Comparison of ENCODE assay signal across 18 cellular contexts in the genomic region with DNA sequence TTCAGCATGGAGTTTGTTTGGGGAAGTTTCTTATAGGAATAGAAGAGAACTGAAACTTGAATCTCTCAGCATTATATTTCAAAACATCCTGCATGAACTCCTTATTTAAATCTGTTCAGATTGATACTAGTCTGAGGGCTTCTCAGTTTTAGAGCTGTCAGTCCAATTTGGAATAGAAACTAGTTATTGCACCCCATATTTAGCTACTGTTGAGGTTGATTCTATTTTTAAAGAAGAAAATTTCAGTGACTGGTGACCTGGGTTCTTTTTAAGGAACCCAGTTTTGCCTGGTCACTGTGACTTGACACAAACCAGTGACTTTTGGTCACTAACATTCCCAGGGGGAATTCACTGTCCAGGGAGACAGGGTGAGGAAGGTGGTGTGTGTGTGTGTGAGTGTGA.
DNase-seq lines count a peak whose midpoint lies in the region; ATAC-seq and TF ChIP-seq lines count a peak whose summit lies in the region.
"Had no signal": no experiment of that assay in that cellular context is flagged by ENCODE, and none has a peak within 500 bp of the region (broad histone marks: within the 10 kb centered on the region; RNA-seq: fewer than 3 reads in every experiment).

No MANE protein-coding gene starts in this region.

- no peak overlapping the region for H3K4me3 ChIP-seq in upper lobe of left lung
- H3K4me3 ChIP-seq: mucosa of descending colon, pancreas had no signal

- no peak overlapping the region for H3K27ac ChIP-seq in upper lobe of left lung
- H3K27ac ChIP-seq: pancreas had no signal

- H3K4me1 ChIP-seq in upper lobe of left lung = peaks cover 0 to 4% (median 0%) of the 10 kb centered on the region in 4 donors
- H3K4me1 ChIP-seq: pancreas had no signal

- TF ChIP-seq EP300 in upper lobe of left lung (IDR thresholded peaks at IDR 0.05) = no peak

- H3K27me3 Mint-ChIP-seq in natural killer cell treated with Interleukin-12 subunit alpha and Interleukin-12 subunit beta and Interleukin-15 and Interleukin-18, amount 100 ng/mL, for 72 hours = no peaks in the 10 kb centered on the region
- no peaks in the 10 kb centered on the region for H3K27me3 Mint-ChIP-seq in natural killer cell (ENCODE audit: low read depth in 2 of 2)
- H3K27me3 Mint-ChIP-seq: stimulated activated memory B cell treated with anti-CD40 and anti-IgM and Interleukin-4, amounts not matched to agents 10 μg/mL and 1 μg/mL and 100 μg/mL, for 72 hours had no signal

- H3K4me3 Mint-ChIP-seq in natural killer cell treated with Interleukin-12 subunit alpha and Interleukin-12 subunit beta and Interleukin-15 and Interleukin-18, amount 100 ng/mL, for 72 hours = no peak overlapping the region
- no peak overlapping the region for H3K4me3 Mint-ChIP-seq in natural killer cell
- H3K4me3 Mint-ChIP-seq: CD8-positive, alpha-beta memory T cell; stimulated activated memory B cell treated with anti-CD40 and anti-IgM and Interleukin-4, amounts not matched to agents 10 μg/mL and 1 μg/mL and 100 μg/mL, for 72 hours; WTC11 had no signal

- TF ChIP-seq CTCF in natural killer cell (IDR thresholded peaks at IDR 0.05) (no peak), upper lobe of left lung (IDR thresholded peaks at IDR 0.05) (no peak)

- no peak for TF ChIP-seq POLR2A in upper lobe of left lung (IDR thresholded peaks at IDR 0.05)

- no peak for ATAC-seq in natural killer cell treated with Interleukin-12 subunit alpha and Interleukin-12 subunit beta and Interleukin-15 and Interleukin-18, amount 100 ng/mL, for 72 hours
- ATAC-seq in natural killer cell (no peak), HG02588 (IDR thresholded peaks at IDR 0.05; ENCODE audit: unreplicated experiment) (no peak), upper lobe of left lung (ENCODE audit: low FRiP score in 2 of 2) (no peak)
- ATAC-seq: mucosa of descending colon; stimulated activated memory B cell treated with anti-CD40 and anti-IgM and Interleukin-4, amounts not matched to agents 10 μg/mL and 1 μg/mL and 100 μg/mL, for 72 hours; WTC11 had no signal

- DNase-seq in natural killer cell treated with Interleukin-12 subunit alpha and Interleukin-12 subunit beta and Interleukin-15 and Interleukin-18, amount 100 ng/mL, for 72 hours (ENCODE audit: low spot score) = no peak
- DNase-seq in natural killer cell = no peak
- DNase-seq in NOMO-1 (lab: John Stamatoyannopoulos, UW; ENCODE audit: unreplicated experiment in 2 of 2) = peak; percentile 65 to 97
- DNase-seq in medulla oblongata (ENCODE audit: extremely low spot score) = peak; percentile 65
- no peak for DNase-seq in NCI-H524 (lab: John Stamatoyannopoulos, UW)
- no peak for DNase-seq in globus pallidus (ENCODE audit: low spot score)
- no peak for DNase-seq in upper lobe of left lung
- DNase-seq: CD8-positive, alpha-beta memory T cell; central memory CD4-positive, alpha-beta T cell; H7; kidney glomerular epithelial cell; mucosa of descending colon; NCI-H1092; NCI-H774; pancreas had no signal

- H3K9me3 ChIP-seq in upper lobe of left lung = no peaks in the 10 kb centered on the region
- H3K9me3 ChIP-seq: mucosa of descending colon, pancreas had no signal

- intact Hi-C loops in natural killer cell (cut with micrococcal nuclease) = no loop called here

- no peaks in the 10 kb centered on the region for H3K36me3 ChIP-seq in upper lobe of left lung
- H3K36me3 ChIP-seq: pancreas had no signal

- H3K4me1 Mint-ChIP-seq in natural killer cell treated with Interleukin-12 subunit alpha and Interleukin-12 subunit beta and Interleukin-15 and Interleukin-18, amount 100 ng/mL, for 72 hours (ENCODE audit: low read depth in 2 of 2) = peaks cover 36 to 38% of the 10 kb centered on the region in 2 donors
- H3K4me1 Mint-ChIP-seq in natural killer cell = peaks cover 66 to 67% of the 10 kb centered on the region in 2 donors
- H3K4me1 Mint-ChIP-seq: CD8-positive, alpha-beta memory T cell had no signal

- H3K36me3 Mint-ChIP-seq in natural killer cell treated with Interleukin-12 subunit alpha and Interleukin-12 subunit beta and Interleukin-15 and Interleukin-18, amount 100 ng/mL, for 72 hours = no peaks in the 10 kb centered on the region
- H3K36me3 Mint-ChIP-seq in natural killer cell = no peaks in the 10 kb centered on the region
- H3K36me3 Mint-ChIP-seq: CD8-positive, alpha-beta memory T cell; stimulated activated memory B cell treated with anti-CD40 and anti-IgM and Interleukin-4, amounts not matched to agents 10 μg/mL and 1 μg/mL and 100 μg/mL, for 72 hours; WTC11 had no signal

- H3K27me3 ChIP-seq in upper lobe of left lung = no peaks in the 10 kb centered on the region
- H3K27me3 ChIP-seq: pancreas had no signal

- no peaks in the 10 kb centered on the region for H3K9me3 Mint-ChIP-seq in natural killer cell treated with Interleukin-12 subunit alpha and Interleukin-12 subunit beta and Interleukin-15 and Interleukin-18, amount 100 ng/mL, for 72 hours
- no peaks in the 10 kb centered on the region for H3K9me3 Mint-ChIP-seq in natural killer cell
- H3K9me3 Mint-ChIP-seq: CD8-positive, alpha-beta memory T cell; stimulated activated memory B cell treated with anti-CD40 and anti-IgM and Interleukin-4, amounts not matched to agents 10 μg/mL and 1 μg/mL and 100 μg/mL, for 72 hours had no signal

- H3K27ac Mint-ChIP-seq in natural killer cell treated with Interleukin-12 subunit alpha and Interleukin-12 subunit beta and Interleukin-15 and Interleukin-18, amount 100 ng/mL, for 72 hours = peak overlapping the region; percentile 46 to 66
- peak overlapping the region in 1 of 2 donors; percentile 63 for H3K27ac Mint-ChIP-seq in natural killer cell
- H3K27ac Mint-ChIP-seq: CD8-positive, alpha-beta memory T cell; stimulated activated memory B cell treated with anti-CD40 and anti-IgM and Interleukin-4, amounts not matched to agents 10 μg/mL and 1 μg/mL and 100 μg/mL, for 72 hours; WTC11 had no signal

Comparison
In these comparisons a context has a peak if more than half of its experiments do, and no peak if none do; other contexts are left out.
1. DNase-seq: peak in NOMO-1 (2 of 2) and medulla oblongata (single experiment); none in natural killer cell treated with Interleukin-12 subunit alpha and Interleukin-12 subunit beta and Interleukin-15 and Interleukin-18, amount 100 ng/mL, for 72 hours (single experiment), natural killer cell (single experiment), NCI-H524 (0 of 2), globus pallidus (single experiment) and upper lobe of left lung (0 of 2).